1 cellular context compared by ENCODE assay signal in the genomic region with DNA sequence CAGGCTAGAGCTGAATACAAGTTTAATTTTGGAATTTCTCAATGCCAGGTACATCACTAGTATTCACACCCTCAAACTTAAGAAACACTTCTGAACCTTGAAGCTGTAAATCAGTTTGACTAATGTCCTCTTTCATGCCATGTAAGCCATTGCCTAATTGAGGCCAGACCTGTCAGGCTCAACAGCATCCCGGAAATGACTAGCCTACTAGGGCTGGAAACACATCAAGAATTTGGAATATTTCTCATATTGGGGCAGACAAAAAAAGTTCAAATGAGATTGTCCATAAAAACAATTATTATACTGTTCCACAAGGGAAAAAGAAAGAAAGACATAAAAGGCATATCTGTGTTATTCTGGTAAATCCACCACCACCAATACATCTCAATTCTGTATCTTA.
TF ChIP-seq lines count a peak whose summit lies in the region.

No MANE protein-coding gene starts in this region.

TF ChIP-seq in H1, 55 proteins besides CTCF, POLR2A, EP300 and RAD21 (continued from another document):
- TF ChIP-seq BCL11A (IDR thresholded peaks at IDR 0.05; ENCODE audit: low read depth in 2 of 2, low read length in 2 of 2) (no peak), TAF1 (IDR thresholded peaks at IDR 0.05; ENCODE audit: low read depth, low read length) (no peak), CBX5 (IDR thresholded peaks at IDR 0.05; ENCODE audit: low read depth, low read length) (no peak), POU5F1 (IDR thresholded peaks at IDR 0.05; ENCODE audit: low read depth, low read length) (no peak), CHD1 (IDR thresholded peaks at IDR 0.05; ENCODE audit: low read depth, low read length) (no peak), KDM1A (IDR thresholded peaks at IDR 0.05; ENCODE audit: borderline replicate concordance, low read length) (no peak), KDM4A (IDR thresholded peaks at IDR 0.05; ENCODE audit: low read depth, low read length, severe bottlenecking) (no peak), CHD2 (IDR thresholded peaks at IDR 0.05; ENCODE audit: low read length) (no peak), SIRT6 (IDR thresholded peaks at IDR 0.05; ENCODE audit: low read length) (no peak), PHF8 (conservative IDR thresholded peaks at IDR 0.05; ENCODE audit: low read depth, low read length) (no peak)
- TF ChIP-seq, protein P1, sequence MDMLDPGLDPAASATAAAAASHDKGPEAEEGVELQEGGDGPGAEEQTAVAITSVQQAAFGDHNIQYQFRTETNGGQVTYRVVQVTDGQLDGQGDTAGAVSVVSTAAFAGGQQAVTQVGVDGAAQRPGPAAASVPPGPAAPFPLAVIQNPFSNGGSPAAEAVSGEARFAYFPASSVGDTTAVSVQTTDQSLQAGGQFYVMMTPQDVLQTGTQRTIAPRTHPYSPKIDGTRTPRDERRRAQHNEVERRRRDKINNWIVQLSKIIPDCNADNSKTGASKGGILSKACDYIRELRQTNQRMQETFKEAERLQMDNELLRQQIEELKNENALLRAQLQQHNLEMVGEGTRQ (IDR thresholded peaks at IDR 0.05; ENCODE audit: low read length) = no peak
